8 cellular contexts compared by ENCODE assay signal in the genomic region with DNA sequence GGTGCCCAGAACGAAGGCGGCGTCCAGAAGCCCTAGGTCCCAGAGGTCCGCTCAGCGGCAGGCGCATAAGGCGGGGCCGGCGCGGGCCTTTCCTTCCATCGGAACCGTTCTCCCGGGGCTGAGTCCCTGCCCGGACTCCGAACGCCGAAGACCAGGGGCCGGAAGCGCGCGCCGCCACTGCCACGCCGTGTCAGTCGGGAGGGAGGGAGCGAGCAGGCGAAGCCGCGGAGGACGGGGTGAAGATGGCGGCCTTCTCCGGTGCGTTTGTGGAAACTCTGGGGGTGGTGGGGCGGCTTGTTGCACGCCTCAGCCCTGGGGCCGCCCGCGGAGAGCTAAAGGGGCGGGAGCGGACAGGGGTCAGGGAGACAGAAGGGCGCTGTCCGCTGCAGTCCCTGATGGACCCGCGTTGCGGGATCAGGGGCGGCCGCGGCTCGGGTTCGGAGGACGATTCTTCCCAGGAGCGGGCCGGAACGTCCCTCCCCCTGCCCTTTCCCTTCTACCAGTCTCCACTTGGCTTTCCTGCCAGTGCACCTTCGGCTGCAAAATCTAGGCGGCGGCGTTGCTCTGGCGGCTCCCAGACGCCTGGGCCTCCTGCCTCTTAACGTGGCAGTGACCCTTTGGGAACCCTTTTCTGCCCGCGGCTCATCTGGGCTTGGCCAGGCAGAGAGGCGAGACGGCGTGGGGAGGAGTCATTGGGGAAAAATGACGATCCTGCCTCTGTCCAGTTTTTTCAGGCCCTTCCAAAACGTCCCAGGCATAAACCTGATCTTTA. TPM values are rescaled to one million over a fixed set of nuclear protein-coding genes. Genes with fewer than 3 reads are reported as not detected.
DNase-seq lines count a peak whose midpoint lies in the region; ATAC-seq and TF ChIP-seq lines count a peak whose summit lies in the region.

Gene DDX1 (plus strand): TSS at position 177 of the 772 bp plus-strand sequence. CDS start 66 bp downstream, at position 243.

- H4K91ac ChIP-seq in trophoblast cell (ENCODE audit: low read depth, low read length), result peak within 1 kb of the TSS; percentile 95

- no peaks in the 10 kb centered on the region for H3K9me3 Mint-ChIP-seq in activated naive CD8-positive, alpha-beta T cell treated with anti-CD3 and anti-CD28 coated beads, Interleukin-2, amount 50 U/mL, for 24 hours

- intact Hi-C loops in Right ventricle myocardium superior (cut with DNase I), result no loop called here

- H3K4me3 ChIP-seq in GM12864 (ENCODE audit: low read depth, low read length) (peak within 1 kb of the TSS; percentile 90), trophoblast cell (ENCODE audit: low read depth, low read length) (peak within 1 kb of the TSS; percentile 88), tibial nerve (peak within 1 kb of the TSS; percentile 81 to 92 (median 84))

- peak within 1 kb of the TSS; percentile 89 for H3K4me3 Mint-ChIP-seq in activated naive CD8-positive, alpha-beta T cell treated with anti-CD3 and anti-CD28 coated beads, Interleukin-2, amount 50 U/mL, for 24 hours

- peak within 1 kb of the TSS; percentile 81 for H2BK5ac ChIP-seq in trophoblast cell (ENCODE audit: low read depth, low read length, poor library complexity)

- peaks cover 10% of the 10 kb centered on the region for H3K79me1 ChIP-seq in trophoblast cell (ENCODE audit: low read length)

- peak within 1 kb of the TSS; percentile 93 for H4K8ac ChIP-seq in trophoblast cell (ENCODE audit: low read depth, low read length)

- peak within 1 kb of the TSS; percentile 65 for H3K4me2 ChIP-seq in trophoblast cell (ENCODE audit: low read length)

- ATAC-seq in HG02610 (IDR thresholded peaks at IDR 0.05; ENCODE audit: unreplicated experiment) (peak; percentile 96), Right ventricle myocardium superior (ENCODE audit: poor library complexity) (peak; percentile 97)
- ATAC-seq in activated naive CD8-positive, alpha-beta T cell treated with anti-CD3 and anti-CD28 coated beads, Interleukin-2, amount 50 U/mL, for 24 hours, result peak; percentile 97

- H3K36me3 ChIP-seq in trophoblast cell (ENCODE audit: control insufficient read depth in 1 of 2, insufficient read depth in 2 of 2, low read length in 2 of 2) (peaks cover 4 to 7% of the 10 kb centered on the region in 2 experiments), tibial nerve (peaks cover 0 to 14% (median 0%) of the 10 kb centered on the region in 3 donors)

- H4K12ac ChIP-seq in trophoblast cell (ENCODE audit: low read depth, low read length), result peak within 1 kb of the TSS; percentile 98

- TF ChIP-seq EP300 in tibial nerve (IDR thresholded peaks at IDR 0.05), result peak; percentile 52 to 95

- H2AFZ ChIP-seq in trophoblast cell (ENCODE audit: insufficient read depth, low read length, poor library complexity), result peak within 1 kb of the TSS; percentile 99

- H2BK120ac ChIP-seq in trophoblast cell (ENCODE audit: insufficient read depth, low read length, poor library complexity), result peak within 1 kb of the TSS; percentile 96

- TF ChIP-seq CTCF in GM12864 (IDR thresholded peaks at IDR 0.05; ENCODE audit: low read depth, low read length, missing control alignments) (no peak), tibial nerve (IDR thresholded peaks at IDR 0.05) (peak in 1 of 5 experiments; percentile 27)

- peak in 1 of 2 donors; percentile 56 for TF ChIP-seq POLR2A in tibial nerve (IDR thresholded peaks at IDR 0.05)

- H3K27me3 Mint-ChIP-seq in activated naive CD8-positive, alpha-beta T cell treated with anti-CD3 and anti-CD28 coated beads, Interleukin-2, amount 50 U/mL, for 24 hours, result no peaks in the 10 kb centered on the region

- H3K27ac ChIP-seq in trophoblast cell (ENCODE audit: low read depth, low read length) (peak within 1 kb of the TSS; percentile 97), tibial nerve (peak within 1 kb of the TSS; percentile 64 to 95 (median 88))

- peak within 1 kb of the TSS; percentile 99 for H3K14ac ChIP-seq in trophoblast cell (ENCODE audit: low read length)

- DNase-seq in GM12864 (ENCODE audit: low read depth) (peak; percentile 53), NCI-H1092 (lab: John Stamatoyannopoulos, UW) (peak; percentile 77), SW480 (ENCODE audit: low spot score) (peak; percentile 87), Right ventricle myocardium superior (peak; percentile 91), trophoblast cell (peak; percentile 68 to 90), tibial nerve (ENCODE audit: low spot score in 2 of 2) (peak; percentile 69 to 70)
- DNase-seq in activated naive CD8-positive, alpha-beta T cell treated with anti-CD3 and anti-CD28 coated beads, Interleukin-2, amount 50 U/mL, for 24 hours, result peak; percentile 87

- H2AK5ac ChIP-seq in trophoblast cell (ENCODE audit: low read length), result peak within 1 kb of the TSS; percentile 89

- peak within 1 kb of the TSS; percentile 98 for H3K4ac ChIP-seq in trophoblast cell (ENCODE audit: low read depth, low read length)

- H3K9me3 ChIP-seq in trophoblast cell (ENCODE audit: insufficient read depth, low read depth, low read length), result no peaks in the 10 kb centered on the region
- H3K9me3 ChIP-seq in tibial nerve, result no peaks in the 10 kb centered on the region

- H3K27me3 ChIP-seq in trophoblast cell (ENCODE audit: insufficient read depth, low read length) (no peaks in the 10 kb centered on the region), tibial nerve (no peaks in the 10 kb centered on the region)

- H3K4me1 ChIP-seq in trophoblast cell (ENCODE audit: control insufficient read depth in 1 of 2, insufficient read depth in 2 of 2, low read length in 2 of 2), result peaks cover 5 to 6% of the 10 kb centered on the region in 2 experiments
- H3K4me1 ChIP-seq in tibial nerve, result peaks cover 0 to 32% (median 6%) of the 10 kb centered on the region in 4 donors

- H3K4me1 Mint-ChIP-seq in activated naive CD8-positive, alpha-beta T cell treated with anti-CD3 and anti-CD28 coated beads, Interleukin-2, amount 50 U/mL, for 24 hours, result peaks cover 33% of the 10 kb centered on the region

- peak within 1 kb of the TSS; percentile 91 for H3K9ac ChIP-seq in trophoblast cell (ENCODE audit: low read length)

- H3K79me2 ChIP-seq in trophoblast cell (ENCODE audit: control insufficient read depth, insufficient read depth, low read length, poor library complexity), result peaks cover 8% of the 10 kb centered on the region

- peaks cover 26% of the 10 kb centered on the region for H3K36me3 Mint-ChIP-seq in activated naive CD8-positive, alpha-beta T cell treated with anti-CD3 and anti-CD28 coated beads, Interleukin-2, amount 50 U/mL, for 24 hours (ENCODE audit: low read depth)

- peak within 1 kb of the TSS; percentile 93 for H3K27ac Mint-ChIP-seq in activated naive CD8-positive, alpha-beta T cell treated with anti-CD3 and anti-CD28 coated beads, Interleukin-2, amount 50 U/mL, for 24 hours

- peak within 1 kb of the TSS; percentile 99 for H3K18ac ChIP-seq in trophoblast cell (ENCODE audit: low read length)

- H3K23ac ChIP-seq in trophoblast cell (ENCODE audit: low read length), result no peak within 1 kb of the TSS

- no CpG with 5 or more reads among the region's 68 CpGs for WGBS in trophoblast cell (ENCODE audit: extremely low coverage, insufficient coverage, insufficient read length)
- 0 to 1% methylated on average over 39 to 40 of the region's 68 CpGs for whole genome bisulfite sequencing in tibial nerve, 2 donors

- peak within 1 kb of the TSS; percentile 92 for H2BK12ac ChIP-seq in trophoblast cell (ENCODE audit: low read length)

RNA-seq across cellular contexts. Expression of gene DDX1, which starts in this region (rescaled TPM):
- 155 TPM for total RNA-seq in Right ventricle myocardium superior
- polyA plus RNA-seq in trophoblast cell (2013), result 93.8 and 94.8 TPM in 2 replicates
- 10 to 100 TPM; 54.9 to 64.7 (median 57.3) TPM for total RNA-seq in tibial nerve

Comparison
In these comparisons a context has a peak if more than half of its experiments do, and no peak if none do; other contexts are left out.
1. Peak in every context shown above with its lines: DNase-seq, ATAC-seq, H3K4me3 ChIP-seq and H3K27ac ChIP-seq.